ENCODE assay signal across 19 cellular contexts in genomic region chr13:67232384-67232783, GRCh38. TPM values are rescaled to one million over a fixed set of nuclear protein-coding genes. Genes with fewer than 3 reads are reported as not detected.
A peak's percentile ranks its signal among the peaks of the same experiment; 100 is the strongest.
DNase-seq lines count a peak whose midpoint lies in the region; ATAC-seq and TF ChIP-seq lines count a peak whose summit lies in the region.
"Had no signal": no experiment of that assay in that cellular context is flagged by ENCODE, and none has a peak within 500 bp of the region (broad histone marks: within the 10 kb centered on the region; RNA-seq: fewer than 3 reads in every experiment).

No MANE protein-coding gene starts in this region.

- H3K27ac ChIP-seq in HCT116 (ENCODE audit: low read depth, low read length) (no peak overlapping the region), esophagus muscularis mucosa (replicated peaks in 1 of 4) (peak overlapping the region; percentile 92 to 96 (median 95)), rectal smooth muscle tissue (ENCODE audit: low read depth, low read length) (peak overlapping the region; percentile 12)

- H3K36me3 ChIP-seq in BE2C (peaks cover under 1% of the 10 kb centered on the region; the same call in 1 of the 2 replicates), HCT116 (ENCODE audit: control insufficient read depth in 1 of 2, insufficient read depth in 2 of 2, low read length in 2 of 2) (no peaks in the 10 kb centered on the region), esophagus muscularis mucosa (no peaks in the 10 kb centered on the region), rectal smooth muscle tissue (ENCODE audit: control insufficient read depth, insufficient read depth, low read length) (no peaks in the 10 kb centered on the region)
- H3K36me3 ChIP-seq: lower lobe of right lung, right lobe of liver had no signal

- no peak for DNase-seq in BE2C
- no peak for DNase-seq in HCT116 (ENCODE audit: low read depth, low spot score)
- DNase-seq in esophagus muscularis mucosa (ENCODE audit: extremely low spot score) = no peak
- DNase-seq in NCI-H1417 treated with DMSO at 0.1 percent for 48 hours (lab: John Stamatoyannopoulos, UW) = no peak
- DNase-seq in DMS53 (lab: John Stamatoyannopoulos, UW) = no peak
- DNase-seq in NCI-H2081 (lab: John Stamatoyannopoulos, UW) = no peak
- DNase-seq: activated CD4-positive, alpha-beta memory T cell treated with anti-CD3 and anti-CD28 coated beads, Interleukin-2, amount 10 ng/mL, durations not matched to agents 7 days and 5 days; activated CD4-positive, CD25-positive, alpha-beta regulatory T cell; amygdala; DND-41; GOT3; lower lobe of right lung; NCI-H187 treated with DMSO at 0.1 percent for 48 hours; NCI-H226; right lobe of liver; trophoblast cell had no signal

- no peak overlapping the region for H3K4me2 ChIP-seq in HCT116 (ENCODE audit: low read length)

- RAD21 ChIA-PET in HCT116 (lab: Charles Lee; ENCODE audit: low non-redundant PET in 1 of 2, low total read pairs in 2 of 2, uncharacterized antibody in 2 of 2, unreplicated experiment in 2 of 2) = no interaction called here

- CTCF ChIA-PET in HCT116 (lab: Charles Lee) = no interaction called here

- no peaks in the 10 kb centered on the region for H4K20me1 ChIP-seq in HCT116 (ENCODE audit: insufficient read depth)

- TF ChIP-seq POLR2A in HCT116 (IDR thresholded peaks at IDR 0.05; ENCODE audit: borderline replicate concordance, extremely low read depth, insufficient read depth, insufficient read length) = no peak
- no peak for TF ChIP-seq POLR2A in esophagus muscularis mucosa (IDR thresholded peaks at IDR 0.05; ENCODE audit: low read depth)

- intact Hi-C loops in HCT116 (cut with micrococcal nuclease) = no loop called here
- intact Hi-C loops in esophagus muscularis mucosa (cut with DNase I) = no loop called here

- 53% methylated on average over 5 of the region's 5 CpGs for WGBS in esophagus muscularis mucosa

- POLR2A ChIA-PET in HCT116 (lab: Charles Lee) = no interaction called here

- no peaks in the 10 kb centered on the region for H3K9me2 ChIP-seq in HCT116 (ENCODE audit: insufficient read depth)

- no peak for ATAC-seq in HCT116
- ATAC-seq: lower lobe of right lung; Panc1; right lobe of liver; stimulated activated effector memory CD8-positive, alpha-beta T cell treated with anti-CD3 and anti-CD28 coated beads, Interleukin-12 subunit alpha, Interleukin-12 subunit beta, amount 100 ng/mL, for 72 hours had no signal

- H3K4me3 ChIP-seq in BE2C (ENCODE audit: low read depth, low read length) (peak overlapping the region; percentile 91), HCT116 (replicated peaks in 1 of 2; ENCODE audit: low read depth in 1 of 2, low read length in 2 of 2) (no peak overlapping the region), esophagus muscularis mucosa (peak overlapping the region in 3 of 4 donors; percentile 87 to 89 (median 89)), rectal smooth muscle tissue (ENCODE audit: low read length) (no peak overlapping the region)
- H3K4me3 ChIP-seq: right lobe of liver had no signal

- no peak for TF ChIP-seq RAD21 in HCT116 (IDR thresholded peaks at IDR 0.05; ENCODE audit: low read depth)

- TF ChIP-seq EP300 in esophagus muscularis mucosa (IDR thresholded peaks at IDR 0.05) = no peak

- H3K9ac ChIP-seq in HCT116 (ENCODE audit: low read length) (no peak overlapping the region), rectal smooth muscle tissue (ENCODE audit: low read length) (no peak overlapping the region)

- no peaks in the 10 kb centered on the region for H3K9me3 ChIP-seq in BE2C
- H3K9me3 ChIP-seq in HCT116 (ENCODE audit: control insufficient read depth in 1 of 2, insufficient read depth in 1 of 2, low read depth in 1 of 2, low read length in 2 of 2) = no peaks in the 10 kb centered on the region
- no peaks in the 10 kb centered on the region for H3K9me3 ChIP-seq in esophagus muscularis mucosa
- H3K9me3 ChIP-seq: lower lobe of right lung, right lobe of liver had no signal

- peaks cover 12% of the 10 kb centered on the region; the same call in 1 of the 2 replicates for H3K4me1 ChIP-seq in BE2C
- H3K4me1 ChIP-seq in HCT116 (ENCODE audit: control insufficient read depth in 1 of 2, insufficient read depth in 2 of 2, low read length in 2 of 2) = no peaks in the 10 kb centered on the region
- H3K4me1 ChIP-seq in esophagus muscularis mucosa = peaks cover 3 to 41% (median 41%) of the 10 kb centered on the region in 4 donors
- H3K4me1 ChIP-seq in rectal smooth muscle tissue (ENCODE audit: control insufficient read depth, insufficient read depth, low read length) = peaks cover 8% of the 10 kb centered on the region

- H3K27me3 ChIP-seq in BE2C = no peaks in the 10 kb centered on the region
- no peaks in the 10 kb centered on the region for H3K27me3 ChIP-seq in HCT116 (ENCODE audit: insufficient read depth, low read length)
- no peaks in the 10 kb centered on the region for H3K27me3 ChIP-seq in esophagus muscularis mucosa
- no peaks in the 10 kb centered on the region for H3K27me3 ChIP-seq in rectal smooth muscle tissue (ENCODE audit: control insufficient read depth, insufficient read depth, low read length)
- H3K27me3 ChIP-seq: right lobe of liver had no signal

- no TSS peak for BruUV-seq in HCT116 (replicated peaks; lab: Mats Ljungman, UMichigan)

- TF ChIP-seq CTCF in BE2C (IDR thresholded peaks at IDR 0.05; ENCODE audit: low read depth, low read length) (no peak), HCT116 (IDR thresholded peaks at IDR 0.05 in 2 of 3, conservative IDR thresholded peaks at IDR 0.05 in 1 of 3; ENCODE audit: borderline replicate concordance in 1 of 3, insufficient read depth in 1 of 3, low read depth in 2 of 3, low read length in 2 of 3) (no peak), esophagus muscularis mucosa (IDR thresholded peaks at IDR 0.05) (no peak)

- H2AFZ ChIP-seq in HCT116 (ENCODE audit: low read depth, low read length, poor library complexity, severe bottlenecking) = peak overlapping the region; percentile 32

- no peaks in the 10 kb centered on the region for H3K79me2 ChIP-seq in HCT116 (ENCODE audit: insufficient read depth, low read length)

TF ChIP-seq in HCT116, 20 proteins besides CTCF, POLR2A, EP300 and RAD21:
- no peak for TF ChIP-seq CBX3 (IDR thresholded peaks at IDR 0.05; ENCODE audit: low read depth)
- TF ChIP-seq ELF1 (IDR thresholded peaks at IDR 0.05; ENCODE audit: borderline replicate concordance, low read depth) = no peak
- TF ChIP-seq SP1 (IDR thresholded peaks at IDR 0.05; ENCODE audit: low read depth) = no peak
- no peak for TF ChIP-seq YY1 (IDR thresholded peaks at IDR 0.05; ENCODE audit: extremely low read depth, insufficient replicate concordance, low read depth, low read length)
- no peak for TF ChIP-seq SRF (IDR thresholded peaks at IDR 0.05; ENCODE audit: low read depth)
- no peak for TF ChIP-seq REST (IDR thresholded peaks at IDR 0.05; ENCODE audit: low read depth)
- TF ChIP-seq EZH2phosphoT487 (IDR thresholded peaks at IDR 0.05; ENCODE audit: borderline replicate concordance) = no peak
- TF ChIP-seq SIN3A (IDR thresholded peaks at IDR 0.05; ENCODE audit: low read depth) = no peak
- no peak for TF ChIP-seq MAX (IDR thresholded peaks at IDR 0.05)
- no peak for TF ChIP-seq EZH2 (IDR thresholded peaks at IDR 0.05)
- TF ChIP-seq CEBPB (IDR thresholded peaks at IDR 0.05; ENCODE audit: low read depth) = no peak

RNA-seq across cellular contexts. Expression of gene PCDH9, which starts 2.2 kb away (rescaled TPM):
- polyA plus RNA-seq in BE2C (2012; ENCODE audit: insufficient read depth, insufficient read length, low read depth) = 14.7 TPM
- total RNA-seq in HCT116 (2021; ENCODE audit: unreplicated experiment) = 0.02 TPM
- not detected in 2 replicates for polyA plus RNA-seq in HCT116 (2012)
- 10 to 100 TPM; 33.8 to 81.8 (median 49.1) TPM for total RNA-seq in esophagus muscularis mucosa

Comparison
In these comparisons a context has a peak if more than half of its experiments do, and no peak if none do; other contexts are left out.
1. H3K4me3 ChIP-seq: peak in BE2C (single experiment) and esophagus muscularis mucosa (3 of 4); none in HCT116 (0 of 2) and rectal smooth muscle tissue (single experiment).
2. RNA of gene PCDH9, which starts 2.2 kb away (total RNA-seq): 33.8 to 81.8 TPM in esophagus muscularis mucosa; 0.02 TPM in HCT116 (single experiment); every median in the first group is over 10 times any median in the second.